8 cellular contexts compared by ENCODE assay signal in the genomic region with DNA sequence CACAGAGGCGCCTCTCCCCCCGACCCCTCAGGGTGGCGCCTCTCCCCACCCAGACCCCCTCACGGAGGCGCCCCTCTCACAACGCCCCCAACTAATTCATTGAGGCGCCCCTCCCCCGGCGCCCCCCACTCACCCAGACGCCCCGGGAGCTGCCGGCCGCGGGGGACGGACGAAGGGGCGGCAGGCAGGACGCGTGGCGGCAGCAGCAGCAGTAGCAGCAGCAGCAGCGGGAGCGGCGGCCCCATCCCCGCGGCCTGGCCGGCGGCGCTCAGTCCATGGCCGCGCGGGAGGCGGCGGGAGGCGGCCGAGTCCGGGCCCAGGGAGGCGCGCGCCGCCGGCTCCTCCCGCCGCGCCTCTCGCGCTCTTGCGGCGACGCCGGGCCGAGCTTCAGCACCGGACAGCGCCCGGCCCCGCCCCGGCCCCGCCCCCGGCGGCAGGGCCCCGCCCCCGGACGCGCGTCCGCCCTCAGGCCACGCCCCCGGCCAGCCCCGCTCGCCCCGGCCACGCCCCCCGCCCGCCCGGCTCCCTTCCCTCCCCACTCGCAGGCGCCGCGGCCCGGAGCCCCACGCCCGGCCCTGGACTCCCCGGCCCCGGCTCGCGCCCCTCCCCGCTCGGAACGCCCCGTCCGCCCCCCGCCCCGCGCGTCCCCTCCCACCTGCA. TPM values are rescaled to one million over a fixed set of nuclear protein-coding genes. Genes with fewer than 3 reads are reported as not detected.
DNase-seq lines count a peak whose midpoint lies in the region; ATAC-seq, FAIRE-seq and TF ChIP-seq lines count a peak whose summit lies in the region.

A gene (minus strand): TSS at position 399 of the 660 bp plus-strand sequence.

- H3K4me3 ChIP-seq in osteoblast (ENCODE audit: insufficient read depth, low read length) (peak within 1 kb of the TSS; percentile 53), thoracic aorta (peak within 1 kb of the TSS; percentile 70)

- ATAC-seq in HG03045 (IDR thresholded peaks at IDR 0.05; ENCODE audit: unreplicated experiment) (peak; percentile 77), thoracic aorta (ENCODE audit: insufficient number of reproducible peaks, low FRiP score, low read depth) (peak; percentile 82), GM21576 (IDR thresholded peaks at IDR 0.05; ENCODE audit: unreplicated experiment) (no peak)

- H3K9me3 ChIP-seq in osteoblast (ENCODE audit: low read depth, low read length): no peaks in the 10 kb centered on the region
- H3K9me3 ChIP-seq in thoracic aorta: no peaks in the 10 kb centered on the region

- no peaks in the 10 kb centered on the region for H3K36me3 ChIP-seq in osteoblast (ENCODE audit: insufficient read depth, low read length)
- no peaks in the 10 kb centered on the region for H3K36me3 ChIP-seq in thoracic aorta

- DNase-seq in GM04504 (ENCODE audit: low read depth) (peak; percentile 6), RPMI7951 (ENCODE audit: low read depth) (peak; percentile 43), activated gamma-delta T cell (lab: John Stamatoyannopoulos, UW) (peak; percentile 44), frontal cortex (ENCODE audit: low spot score in 2 of 2) (peak; percentile 93 to 98), osteoblast (ENCODE audit: insufficient read length, low spot score, missing footprints) (peak; percentile 100), thoracic aorta (ENCODE audit: low spot score) (no peak)

- H3K27ac ChIP-seq in osteoblast (ENCODE audit: low read depth, low read length) (no peak within 1 kb of the TSS), thoracic aorta (no peak within 1 kb of the TSS)

- H3K4me2 ChIP-seq in osteoblast (ENCODE audit: insufficient read depth, low read length): peak within 1 kb of the TSS; percentile 39

- no peaks in the 10 kb centered on the region for H3K4me1 ChIP-seq in osteoblast (ENCODE audit: insufficient read depth, low read length)
- peaks cover 13 to 20% of the 10 kb centered on the region in 2 donors for H3K4me1 ChIP-seq in thoracic aorta (ENCODE audit: control insufficient read depth in 1 of 2, low read depth in 2 of 2)

- no peaks in the 10 kb centered on the region for H4K20me1 ChIP-seq in osteoblast (ENCODE audit: insufficient read depth, low read length)

- TF ChIP-seq CTCF in osteoblast (IDR thresholded peaks at IDR 0.05; ENCODE audit: extremely low read depth, low read depth, low read length) (no peak), thoracic aorta (IDR thresholded peaks at IDR 0.05) (no peak)

- H3K27me3 ChIP-seq in osteoblast (ENCODE audit: insufficient read depth, low read length) (peaks cover 29% of the 10 kb centered on the region), thoracic aorta (replicated peaks; ENCODE audit: insufficient read depth) (no peaks in the 10 kb centered on the region)

- H3K79me2 ChIP-seq in osteoblast (ENCODE audit: insufficient read depth, low read length): no peaks in the 10 kb centered on the region

- H2AFZ ChIP-seq in osteoblast (ENCODE audit: low read length): no peak within 1 kb of the TSS

- FAIRE-seq in frontal cortex (lab: Jason Lieb, UNC): no peak

RNA-seq across cellular contexts. Expression of the gene that starts here (rescaled TPM):
- 6.8 and 9.0 TPM in 2 replicates for total RNA-seq in RPMI7951 (2014; rRNA removed; shearing (Covaris generic))
- total RNA-seq in frontal cortex: 52.2 TPM
- total RNA-seq in osteoblast: 0.36 and 0.88 TPM in 2 replicates
- 1 to 10 TPM; 2.2 to 3.1 TPM for total RNA-seq in thoracic aorta

Comparison
In these comparisons a context has a peak if more than half of its experiments do, and no peak if none do; other contexts are left out.
1. Peak in DNase-seq, H3K4me3 ChIP-seq and H3K4me2 ChIP-seq in osteoblast; RNA of the gene not detected or under 1 TPM.